In the genomic region with DNA sequence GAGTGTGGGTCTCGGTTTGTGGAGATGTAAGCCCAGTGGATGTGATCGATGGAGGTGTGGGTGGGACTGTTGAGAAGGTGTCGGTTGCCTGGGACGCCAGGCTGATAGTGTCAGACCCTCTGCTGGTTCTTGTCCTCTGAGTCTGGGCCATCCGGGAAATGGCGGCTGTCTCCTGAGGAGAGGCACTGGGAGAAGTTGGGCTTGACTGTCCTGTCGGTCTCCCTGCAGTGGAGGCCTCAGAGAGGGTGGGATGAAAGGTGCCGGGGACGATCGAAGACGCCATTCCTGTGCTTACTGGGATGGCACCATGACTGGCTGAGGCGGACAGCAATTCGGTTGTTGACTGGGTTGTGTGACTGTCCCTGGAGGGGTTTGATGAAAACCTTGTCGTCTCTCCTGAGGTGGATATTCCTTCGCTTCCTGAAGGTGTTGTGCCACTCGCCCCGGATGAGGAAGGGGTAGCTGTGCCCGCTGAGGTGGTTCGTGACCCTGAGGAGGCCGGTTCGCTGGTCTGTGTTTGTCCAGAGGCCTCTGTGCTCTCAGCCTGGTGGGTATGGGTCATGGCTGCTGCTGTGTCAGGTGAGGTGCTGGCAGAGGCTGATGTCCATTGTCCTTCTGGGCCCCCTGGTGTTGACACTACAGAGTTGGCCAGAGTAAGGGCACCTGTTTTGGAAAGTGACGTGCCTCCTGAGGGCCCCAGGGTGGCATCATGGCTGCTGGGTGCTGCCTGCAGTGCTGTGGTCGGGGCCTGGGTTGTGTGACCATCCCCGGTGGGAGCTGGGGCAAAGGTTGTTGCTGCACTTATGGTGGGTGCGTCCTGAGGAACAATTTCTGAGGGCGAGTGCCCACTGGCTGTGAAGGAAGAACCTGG, we compare ENCODE assay signal across 19 cellular contexts. TPM values are rescaled to one million over a fixed set of nuclear protein-coding genes. Genes with fewer than 3 reads are reported as not detected.
DNase-seq lines count a peak whose midpoint lies in the region; ATAC-seq, FAIRE-seq and TF ChIP-seq lines count a peak whose summit lies in the region.
"Had no signal": no experiment of that assay in that cellular context is flagged by ENCODE, and none has a peak within 500 bp of the region (broad histone marks: within the 10 kb centered on the region; RNA-seq: fewer than 3 reads in every experiment).

No MANE protein-coding gene starts in this region.

- TF ChIP-seq CTCF in A549 (IDR thresholded peaks at IDR 0.05) = no peak
- no peak for TF ChIP-seq CTCF in CD8-positive, alpha-beta T cell (IDR thresholded peaks at IDR 0.05)
- no peak for TF ChIP-seq CTCF in mucosa of descending colon (IDR thresholded peaks at IDR 0.05)
- no peak for TF ChIP-seq CTCF in psoas muscle (IDR thresholded peaks at IDR 0.05)
- no peak for TF ChIP-seq CTCF in lower lobe of right lung (IDR thresholded peaks at IDR 0.05)

- no peaks in the 10 kb centered on the region for H3K36me3 ChIP-seq in CD8-positive, alpha-beta T cell (ENCODE audit: insufficient read depth, low read length)
- H3K36me3 ChIP-seq in mucosa of descending colon (ENCODE audit: low read depth) = peaks cover 3% of the 10 kb centered on the region
- H3K36me3 ChIP-seq in psoas muscle (ENCODE audit: insufficient read depth in 1 of 2, low read depth in 1 of 2) = no peaks in the 10 kb centered on the region
- H3K36me3 ChIP-seq in lower lobe of right lung = no peaks in the 10 kb centered on the region

- H3K27me3 ChIP-seq in CD8-positive, alpha-beta T cell (ENCODE audit: insufficient read depth, low read length) = no peaks in the 10 kb centered on the region
- no peaks in the 10 kb centered on the region for H3K27me3 ChIP-seq in psoas muscle (ENCODE audit: insufficient read depth in 3 of 3, low read length in 2 of 3)
- H3K27me3 ChIP-seq in lower lobe of right lung (ENCODE audit: low read depth) = peaks cover 12% of the 10 kb centered on the region

- ATAC-seq in A549 (peak; percentile 50 to 64), mucosa of descending colon (peak; percentile 47), psoas muscle (no peak), lower lobe of right lung (no peak), GM21825 (IDR thresholded peaks at IDR 0.05; ENCODE audit: unreplicated experiment) (no peak)
- no peak for ATAC-seq in CD8-positive, alpha-beta T cell
- ATAC-seq in activated T-helper 17 cell treated with anti-CD3 and anti-CD28 coated beads, Interleukin-2, amount 50 U/mL, for 72 hours (replicated peaks) = no peak
- ATAC-seq: activated CD4-positive, CD25-positive, alpha-beta regulatory T cell treated with anti-CD3 and anti-CD28 coated beads, Interleukin-2, amount 50 U/mL, for 24 hours; left cardiac atrium had no signal

- TF ChIP-seq EP300 in A549 (IDR thresholded peaks at IDR 0.05) = no peak

- no peak overlapping the region for H3K4me2 ChIP-seq in A549

- POLR2A ChIA-PET in A549 (lab: Yijun Ruan, JAX) = no interaction called here
- POLR2A ChIA-PET in CD8-positive, alpha-beta T cell (lab: Charles Lee) = no interaction called here

- no peaks in the 10 kb centered on the region for H3K4me1 ChIP-seq in A549
- H3K4me1 ChIP-seq in CD8-positive, alpha-beta T cell (ENCODE audit: insufficient read depth, low read length) = peaks cover 28% of the 10 kb centered on the region
- no peaks in the 10 kb centered on the region for H3K4me1 ChIP-seq in mucosa of descending colon (ENCODE audit: low read depth)
- H3K4me1 ChIP-seq in psoas muscle = no peaks in the 10 kb centered on the region
- H3K4me1 ChIP-seq in lower lobe of right lung = no peaks in the 10 kb centered on the region
- H3K4me1 ChIP-seq: parathyroid adenoma had no signal

- no peak for TF ChIP-seq RAD21 in A549 (conservative IDR thresholded peaks at IDR 0.05 in 1 of 2, IDR thresholded peaks at IDR 0.05 in 1 of 2)

- no peak for DNase-seq in A549 (ENCODE audit: low read depth in 1 of 2, low spot score in 1 of 2)
- DNase-seq in CD8-positive, alpha-beta T cell = no peak
- peak in 1 of 3 donors; percentile 17 for DNase-seq in mucosa of descending colon
- DNase-seq in psoas muscle = no peak
- no peak for DNase-seq in HuH-7.5 (ENCODE audit: low spot score)
- no peak for DNase-seq in lower lobe of right lung
- DNase-seq: amniotic stem cell; endodermal cell; hippocampal formation; left cardiac atrium; NCI-H2029 treated with DMSO at 0.1 percent for 48 hours; NCI-H510A; small intestine; stimulated activated CD4-positive, alpha-beta T cell treated with anti-CD3 and anti-CD28 coated beads, Interleukin-4, amount 100 ng/mL, for 4 hours; stimulated activated CD8-positive, alpha-beta memory T cell treated with anti-CD3 and anti-CD28 coated beads, Interleukin-4, amount 100 ng/mL, for 48 hours had no signal

- H3K36me3 Mint-ChIP-seq in CD8-positive, alpha-beta T cell = peaks cover 5% of the 10 kb centered on the region
- H3K36me3 Mint-ChIP-seq in activated T-helper 17 cell treated with anti-CD3 and anti-CD28 coated beads, Interleukin-2, amount 50 U/mL, for 72 hours (ENCODE audit: low read depth) = no peaks in the 10 kb centered on the region

- no peak overlapping the region for H3K4me3 Mint-ChIP-seq in CD8-positive, alpha-beta T cell
- peak overlapping the region; percentile 10 for H3K4me3 Mint-ChIP-seq in activated T-helper 17 cell treated with anti-CD3 and anti-CD28 coated beads, Interleukin-2, amount 50 U/mL, for 72 hours
- H3K4me3 Mint-ChIP-seq: endodermal cell had no signal

- H3K4me3 ChIP-seq in A549 = no peak overlapping the region
- H3K4me3 ChIP-seq in CD8-positive, alpha-beta T cell (ENCODE audit: low read depth, low read length) = peak overlapping the region; percentile 5
- no peak overlapping the region for H3K4me3 ChIP-seq in mucosa of descending colon
- H3K4me3 ChIP-seq in psoas muscle = no peak overlapping the region
- no peak overlapping the region for H3K4me3 ChIP-seq in lower lobe of right lung

- CTCF ChIA-PET in A549 (lab: Yijun Ruan, JAX) = no interaction called here
- CTCF ChIA-PET in CD8-positive, alpha-beta T cell (lab: Charles Lee) = interaction anchor here (0.9 kb wide), 1 partner anchor 61 kb away, joined by 3 read pairs; no protein-coding TSS in a partner anchor

- H3K27ac ChIP-seq in A549 (no peak overlapping the region), psoas muscle (no peak overlapping the region), lower lobe of right lung (no peak overlapping the region)
- H3K27ac ChIP-seq in CD8-positive, alpha-beta T cell (ENCODE audit: low read depth, low read length) = no peak overlapping the region
- H3K27ac ChIP-seq: parathyroid adenoma had no signal

- H3K9me3 Mint-ChIP-seq in CD8-positive, alpha-beta T cell = peaks cover 30% of the 10 kb centered on the region
- peaks cover 21% of the 10 kb centered on the region for H3K9me3 Mint-ChIP-seq in activated T-helper 17 cell treated with anti-CD3 and anti-CD28 coated beads, Interleukin-2, amount 50 U/mL, for 72 hours

- TF ChIP-seq POLR2A in A549 (IDR thresholded peaks at IDR 0.05; ENCODE audit: low read length) = no peak

- H3K27me3 Mint-ChIP-seq in CD8-positive, alpha-beta T cell (ENCODE audit: low read depth) = peaks cover 3% of the 10 kb centered on the region
- H3K27me3 Mint-ChIP-seq in activated T-helper 17 cell treated with anti-CD3 and anti-CD28 coated beads, Interleukin-2, amount 50 U/mL, for 72 hours = peaks cover 3% of the 10 kb centered on the region

- intact Hi-C loops in CD8-positive, alpha-beta T cell (cut with DNase I, micrococcal nuclease) = no loop called here
- intact Hi-C loops in mucosa of descending colon (cut with DNase I, micrococcal nuclease) = no loop called here
- intact Hi-C loops in psoas muscle (cut with DNase I) = no loop called here
- intact Hi-C loops in lower lobe of right lung (cut with DNase I) = no loop called here

- 57% methylated on average over 16 of the region's 26 CpGs for WGBS in A549 (ENCODE audit: missing lambda C conversion rate)
- 85 to 90% (median 86%) methylated on average over 26 of the region's 26 CpGs for WGBS in psoas muscle, 3 donors

- no peak for FAIRE-seq in A549 (lab: Jason Lieb, UNC)
- FAIRE-seq: small intestine had no signal

- peaks cover 14% of the 10 kb centered on the region; the same call in 1 of the 3 replicates for H3K9me3 ChIP-seq in A549
- peaks cover 16% of the 10 kb centered on the region for H3K9me3 ChIP-seq in CD8-positive, alpha-beta T cell (ENCODE audit: low read length)
- no peaks in the 10 kb centered on the region for H3K9me3 ChIP-seq in mucosa of descending colon
- no peaks in the 10 kb centered on the region for H3K9me3 ChIP-seq in psoas muscle
- no peaks in the 10 kb centered on the region for H3K9me3 ChIP-seq in lower lobe of right lung

- H3K4me1 Mint-ChIP-seq in CD8-positive, alpha-beta T cell (ENCODE audit: low read depth) = peaks cover 53% of the 10 kb centered on the region
- peaks cover 41% of the 10 kb centered on the region for H3K4me1 Mint-ChIP-seq in activated T-helper 17 cell treated with anti-CD3 and anti-CD28 coated beads, Interleukin-2, amount 50 U/mL, for 72 hours
- H3K4me1 Mint-ChIP-seq: endodermal cell had no signal

- H3K27ac Mint-ChIP-seq in CD8-positive, alpha-beta T cell = peak overlapping the region; percentile 75
- H3K27ac Mint-ChIP-seq in activated T-helper 17 cell treated with anti-CD3 and anti-CD28 coated beads, Interleukin-2, amount 50 U/mL, for 72 hours = peak overlapping the region; percentile 55
- H3K27ac Mint-ChIP-seq: endodermal cell had no signal

TF ChIP-seq in A549, 52 proteins besides CTCF, POLR2A, EP300 and RAD21:
- TF ChIP-seq TP53 (CRISPR knock-in tag; IDR thresholded peaks at IDR 0.05) = no peak
- TF ChIP-seq ESRRA (IDR thresholded peaks at IDR 0.05; ENCODE audit: borderline replicate concordance, low read length) = no peak
- TF ChIP-seq FOSL2 (IDR thresholded peaks at IDR 0.05) = no peak
- no peak for TF ChIP-seq FOSL2 (CRISPR knock-in tag; IDR thresholded peaks at IDR 0.05)

RNA-seq across cellular contexts. Expression of gene MUC4, which starts 22.8 kb away (rescaled TPM):
- polyA plus RNA-seq in A549 (2011; rRNA removed) = 0.04 TPM in 1 of 2 replicates, not detected in the other
- 0.01 and 0.03 TPM in 2 replicates for polyA plus RNA-seq in A549 (2012; cell fraction: cytosol; rRNA removed)
- polyA plus RNA-seq in A549 (2012; cell fraction: nucleus; rRNA removed) = 0.01 TPM in 1 of 2 replicates, not detected in the other
- not detected in 3 replicates for polyA plus RNA-seq in A549 (2017; fragmentation: RNase III; extraction: RNeasy Plus Mini Kit Qiagen cat#74134 plus additional on column Dnase treatment)
- polyA minus RNA-seq in A549 (2011; rRNA and poly(A)+ RNA removed) = 0.04 TPM in 1 of 2 replicates, not detected in the other
- total RNA-seq in CD8-positive, alpha-beta T cell = not detected
- total RNA-seq in activated T-helper 17 cell treated with anti-CD3 and anti-CD28 coated beads, Interleukin-2, amount 50 U/mL, for 72 hours = 1 to 10 TPM; 2.4 to 3.1 TPM
- 100 to 1,000 TPM; 170 to 415 (median 318) TPM for total RNA-seq in mucosa of descending colon
- total RNA-seq in psoas muscle = under 1 TPM in 2 of 4 donors, not detected in 2; 0.02 to 0.08 TPM
- under 1 TPM in 1 of 3 donors, not detected in 2; 0.01 TPM for polyA plus RNA-seq in psoas muscle
- 7.9 TPM for total RNA-seq in lower lobe of right lung
- total RNA-seq: left cardiac atrium had no signal

Comparison
In these comparisons a context has a peak if more than half of its experiments do, and no peak if none do; other contexts are left out.
1. ATAC-seq: peak in A549 (2 of 2) and mucosa of descending colon (single experiment); none in CD8-positive, alpha-beta T cell (single experiment), activated T-helper 17 cell treated with anti-CD3 and anti-CD28 coated beads, Interleukin-2, amount 50 U/mL, for 72 hours (single experiment), psoas muscle (0 of 4), lower lobe of right lung (0 of 2) and GM21825 (single experiment).
2. RNA of gene MUC4, which starts 22.8 kb away (total RNA-seq): 170 to 415 TPM in mucosa of descending colon; 7.9 TPM in lower lobe of right lung (single experiment), 2.4 to 3.1 TPM in activated T-helper 17 cell treated with anti-CD3 and anti-CD28 coated beads, Interleukin-2, amount 50 U/mL, for 72 hours, 0.02 to 0.08 TPM in psoas muscle and not detected in CD8-positive, alpha-beta T cell; every median in the first group is over 10 times any median in the second.